ENCODE assay signal across 19 cellular contexts in genomic region chr1:6083385-6083784, GRCh38. TPM values are rescaled to one million over a fixed set of nuclear protein-coding genes. Genes with fewer than 3 reads are reported as not detected.
DNase-seq lines count a peak whose midpoint lies in the region; ATAC-seq and TF ChIP-seq lines count a peak whose summit lies in the region.
"Had no signal": no experiment of that assay in that cellular context is flagged by ENCODE, and none has a peak within 500 bp of the region (broad histone marks: within the 10 kb centered on the region; RNA-seq: fewer than 3 reads in every experiment).

No MANE protein-coding gene starts in this region.

- H3K9ac ChIP-seq in HUES64 (ENCODE audit: low read depth, low read length), result no peak overlapping the region
- no peak overlapping the region for H3K9ac ChIP-seq in smooth muscle cell (ENCODE audit: low read depth)

- H4K20me1 ChIP-seq in smooth muscle cell (ENCODE audit: low read depth), result no peaks in the 10 kb centered on the region

- H3K9me3 Mint-ChIP-seq in activated T-cell treated with anti-CD3 and anti-CD28 coated beads, Interleukin-2, amount 50 U/mL, for 72 hours, result no peaks in the 10 kb centered on the region
- H3K9me3 Mint-ChIP-seq: CD4-positive, CD25-positive, alpha-beta regulatory T cell had no signal

- H3K4me1 Mint-ChIP-seq in activated T-cell treated with anti-CD3 and anti-CD28 coated beads, Interleukin-2, amount 50 U/mL, for 72 hours (ENCODE audit: low read depth), result no peaks in the 10 kb centered on the region

- TF ChIP-seq CTCF in smooth muscle cell (IDR thresholded peaks at IDR 0.05; ENCODE audit: borderline replicate concordance, insufficient read depth, poor library complexity, severe bottlenecking), result no peak

- H3K9me3 ChIP-seq in HUES64 (ENCODE audit: insufficient read depth, low read depth, low read length), result no peaks in the 10 kb centered on the region
- no peaks in the 10 kb centered on the region for H3K9me3 ChIP-seq in smooth muscle cell (replicated peaks; ENCODE audit: low read depth)
- H3K9me3 ChIP-seq: BE2C, HAP-1, Peyer's patch had no signal

- H3K4me3 ChIP-seq in HUES64 (ENCODE audit: low read length), result no peak overlapping the region
- H3K4me3 ChIP-seq in smooth muscle cell, result no peak overlapping the region
- H3K4me3 ChIP-seq: HAP-1, Peyer's patch had no signal

- no peak overlapping the region for H3K27ac Mint-ChIP-seq in activated T-cell treated with anti-CD3 and anti-CD28 coated beads, Interleukin-2, amount 50 U/mL, for 72 hours

- ATAC-seq in HG02763 (IDR thresholded peaks at IDR 0.05; ENCODE audit: unreplicated experiment), result no peak
- ATAC-seq in activated T-cell treated with anti-CD3 and anti-CD28 coated beads, Interleukin-2, amount 50 U/mL, for 72 hours (replicated peaks in 1 of 2), result no peak

- H3K36me3 Mint-ChIP-seq in activated T-cell treated with anti-CD3 and anti-CD28 coated beads, Interleukin-2, amount 50 U/mL, for 72 hours (ENCODE audit: insufficient read depth in 2 of 2), result peaks cover 2 to 5% of the 10 kb centered on the region in 2 donors

- H2AFZ ChIP-seq in smooth muscle cell (ENCODE audit: low read depth), result no peak overlapping the region

- H3K79me2 ChIP-seq in smooth muscle cell (ENCODE audit: low read depth), result no peaks in the 10 kb centered on the region

- peak overlapping the region; percentile 50 for H3K4me2 ChIP-seq in smooth muscle cell

- H3K36me3 ChIP-seq in HUES64 (ENCODE audit: insufficient read depth, low read length) (no peaks in the 10 kb centered on the region), smooth muscle cell (ENCODE audit: low read depth) (no peaks in the 10 kb centered on the region)
- H3K36me3 ChIP-seq: BE2C, HAP-1, Peyer's patch had no signal

- H3K27me3 Mint-ChIP-seq in activated T-cell treated with anti-CD3 and anti-CD28 coated beads, Interleukin-2, amount 50 U/mL, for 72 hours (ENCODE audit: low read depth), result no peaks in the 10 kb centered on the region
- H3K27me3 Mint-ChIP-seq: CD4-positive, CD25-positive, alpha-beta regulatory T cell had no signal

- H3K4me1 ChIP-seq in HUES64 (ENCODE audit: insufficient read depth, low read length) (0 out of 2 replicates have a peak, but pooled peaks cover 6% of the 10 kb centered on the region), smooth muscle cell (ENCODE audit: low read depth) (no peaks in the 10 kb centered on the region)
- H3K4me1 ChIP-seq: BE2C, Peyer's patch had no signal

- DNase-seq in smooth muscle cell (lab: John Stamatoyannopoulos, UW; ENCODE audit: unreplicated experiment), result no peak
- no peak for DNase-seq in stimulated activated naive CD4-positive, alpha-beta T cell treated with Interleukin-2 at 50 U/mL for 16 hours (lab: John Stamatoyannopoulos, UW)
- DNase-seq in inferior parietal cortex (ENCODE audit: extremely low spot score), result no peak
- no peak for DNase-seq in activated T-cell treated with anti-CD3 and anti-CD28 coated beads, Interleukin-2, amount 50 U/mL, for 72 hours
- DNase-seq: BE2C; CD4-positive, CD25-positive, alpha-beta regulatory T cell; COR-L47; GDM1; MM.1S; NCI-H1105; NCI-H2081 treated with DMSO at 0.1 percent for 48 hours; NCI-H748 treated with DMSO at 0.1 percent for 48 hours; NK-92 treated with Interleukin-12 subunit alpha and Interleukin-12 subunit beta, amount 100 ng/mL, for 24 hours; Peyer's patch had no signal

- 84% methylated on average over 18 of the region's 18 CpGs for WGBS in HUES64
- WGBS in smooth muscle cell (ENCODE audit: low lambda C conversion rate), result 87% methylated on average over 17 of the region's 18 CpGs

- no peak overlapping the region for H3K4me3 Mint-ChIP-seq in activated T-cell treated with anti-CD3 and anti-CD28 coated beads, Interleukin-2, amount 50 U/mL, for 72 hours
- H3K4me3 Mint-ChIP-seq: CD4-positive, CD25-positive, alpha-beta regulatory T cell had no signal

- peak overlapping the region; percentile 29; the same call in 1 of the 2 replicates for H3K27ac ChIP-seq in HUES64 (ENCODE audit: low read depth, low read length)
- peak overlapping the region; percentile 83 for H3K27ac ChIP-seq in cingulate gyrus (ENCODE audit: low read depth, low read length)
- H3K27ac ChIP-seq in layer of hippocampus (ENCODE audit: low read depth, low read length), result peak overlapping the region; percentile 46
- H3K27ac ChIP-seq in smooth muscle cell (ENCODE audit: low read depth), result no peak overlapping the region

- no peaks in the 10 kb centered on the region for H3F3A ChIP-seq in smooth muscle cell (ENCODE audit: low read depth)

- no peaks in the 10 kb centered on the region for H3K27me3 ChIP-seq in HUES64 (ENCODE audit: insufficient read depth, low read length)
- H3K27me3 ChIP-seq in layer of hippocampus (ENCODE audit: control insufficient read depth, insufficient read depth, low read length), result no peaks in the 10 kb centered on the region
- H3K27me3 ChIP-seq in smooth muscle cell (ENCODE audit: low read depth), result no peaks in the 10 kb centered on the region
- H3K27me3 ChIP-seq: BE2C, Peyer's patch had no signal

RNA-seq across cellular contexts. Expression of gene KCNAB2, which starts 37.7 kb away (rescaled TPM):
- 3.6 TPM for polyA plus RNA-seq in HUES64 (2013, experiment 1 of 2)
- polyA plus RNA-seq in HUES64 (2013, experiment 2 of 2), result 3.7 TPM
- 1.4 and 3.6 TPM in 2 replicates for total RNA-seq in smooth muscle cell
- polyA plus RNA-seq in smooth muscle cell, result 2.9 and 3.9 TPM in 2 replicates
- total RNA-seq in activated T-cell treated with anti-CD3 and anti-CD28 coated beads, Interleukin-2, amount 50 U/mL, for 72 hours, result 100 to 1,000 TPM; 210 to 232 TPM

Comparison
In these comparisons a context has a peak if more than half of its experiments do, and no peak if none do; other contexts are left out.
1. RNA of gene KCNAB2, which starts 37.7 kb away (total RNA-seq): 210 to 232 TPM in activated T-cell treated with anti-CD3 and anti-CD28 coated beads, Interleukin-2, amount 50 U/mL, for 72 hours; 1.4 to 3.6 TPM in smooth muscle cell; every median in the first group is over 10 times any median in the second.